In the genomic region with DNA sequence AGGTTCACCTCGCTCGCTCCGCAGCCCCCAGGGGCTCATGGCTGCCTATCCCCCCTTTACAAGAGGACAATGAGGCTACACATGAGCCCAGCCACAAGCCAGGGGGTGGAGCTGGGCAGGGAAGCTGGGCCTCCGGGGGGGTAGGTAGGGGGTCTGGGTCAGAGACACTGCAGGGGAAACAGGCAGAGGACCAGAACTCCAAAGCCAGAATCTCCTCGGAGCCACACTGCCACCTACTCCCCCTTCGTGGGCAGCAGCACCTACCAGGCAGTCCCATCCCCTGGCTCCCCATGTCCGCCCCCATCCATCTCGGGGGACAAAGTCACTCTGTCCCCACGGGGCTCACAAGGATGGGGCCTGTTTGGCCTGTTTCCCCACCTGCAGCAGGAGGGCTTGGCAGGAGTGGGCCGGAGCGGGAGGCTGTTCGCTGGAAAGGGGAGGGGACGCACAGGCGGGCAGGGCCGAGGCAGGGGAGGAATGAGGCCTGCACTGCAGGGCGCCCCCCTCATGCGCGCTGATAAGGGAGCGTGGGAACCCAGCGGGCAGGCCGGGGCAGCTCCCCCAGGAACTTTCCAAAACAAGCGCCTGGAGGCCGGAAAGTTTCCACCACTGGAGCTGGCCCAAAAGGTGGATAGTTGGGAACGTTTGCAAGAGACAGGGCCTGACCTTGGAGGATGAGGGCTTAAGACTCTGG, we compare ENCODE assay signal across 2 cellular contexts.
TF ChIP-seq lines count a peak whose summit lies in the region.

No MANE protein-coding gene starts in this region.

TF ChIP-seq in IMR-90, 13 proteins besides CTCF, POLR2A, EP300 and RAD21:
- TF ChIP-seq MXI1 (IDR thresholded peaks at IDR 0.05; ENCODE audit: borderline replicate concordance, low read depth, low read length) (no peak), MAZ (IDR thresholded peaks at IDR 0.05; ENCODE audit: borderline replicate concordance, low read depth, low read length) (0 out of 2 replicates have a peak, but pooled peaks have one; percentile 7)
TF ChIP-seq in IMR-90: peak in this region for 1.

TF ChIP-seq in K562, 482 proteins besides CTCF, POLR2A, EP300 and RAD21 (continues in another document):
- TF ChIP-seq, protein P1, sequence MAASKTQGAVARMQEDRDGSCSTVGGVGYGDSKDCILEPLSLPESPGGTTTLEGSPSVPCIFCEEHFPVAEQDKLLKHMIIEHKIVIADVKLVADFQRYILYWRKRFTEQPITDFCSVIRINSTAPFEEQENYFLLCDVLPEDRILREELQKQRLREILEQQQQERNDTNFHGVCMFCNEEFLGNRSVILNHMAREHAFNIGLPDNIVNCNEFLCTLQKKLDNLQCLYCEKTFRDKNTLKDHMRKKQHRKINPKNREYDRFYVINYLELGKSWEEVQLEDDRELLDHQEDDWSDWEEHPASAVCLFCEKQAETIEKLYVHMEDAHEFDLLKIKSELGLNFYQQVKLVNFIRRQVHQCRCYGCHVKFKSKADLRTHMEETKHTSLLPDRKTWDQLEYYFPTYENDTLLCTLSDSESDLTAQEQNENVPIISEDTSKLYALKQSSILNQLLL (CRISPR knock-in tag; IDR thresholded peaks at IDR 0.05; ENCODE audit: borderline replicate concordance) = no peak
- TF ChIP-seq, protein P2, sequence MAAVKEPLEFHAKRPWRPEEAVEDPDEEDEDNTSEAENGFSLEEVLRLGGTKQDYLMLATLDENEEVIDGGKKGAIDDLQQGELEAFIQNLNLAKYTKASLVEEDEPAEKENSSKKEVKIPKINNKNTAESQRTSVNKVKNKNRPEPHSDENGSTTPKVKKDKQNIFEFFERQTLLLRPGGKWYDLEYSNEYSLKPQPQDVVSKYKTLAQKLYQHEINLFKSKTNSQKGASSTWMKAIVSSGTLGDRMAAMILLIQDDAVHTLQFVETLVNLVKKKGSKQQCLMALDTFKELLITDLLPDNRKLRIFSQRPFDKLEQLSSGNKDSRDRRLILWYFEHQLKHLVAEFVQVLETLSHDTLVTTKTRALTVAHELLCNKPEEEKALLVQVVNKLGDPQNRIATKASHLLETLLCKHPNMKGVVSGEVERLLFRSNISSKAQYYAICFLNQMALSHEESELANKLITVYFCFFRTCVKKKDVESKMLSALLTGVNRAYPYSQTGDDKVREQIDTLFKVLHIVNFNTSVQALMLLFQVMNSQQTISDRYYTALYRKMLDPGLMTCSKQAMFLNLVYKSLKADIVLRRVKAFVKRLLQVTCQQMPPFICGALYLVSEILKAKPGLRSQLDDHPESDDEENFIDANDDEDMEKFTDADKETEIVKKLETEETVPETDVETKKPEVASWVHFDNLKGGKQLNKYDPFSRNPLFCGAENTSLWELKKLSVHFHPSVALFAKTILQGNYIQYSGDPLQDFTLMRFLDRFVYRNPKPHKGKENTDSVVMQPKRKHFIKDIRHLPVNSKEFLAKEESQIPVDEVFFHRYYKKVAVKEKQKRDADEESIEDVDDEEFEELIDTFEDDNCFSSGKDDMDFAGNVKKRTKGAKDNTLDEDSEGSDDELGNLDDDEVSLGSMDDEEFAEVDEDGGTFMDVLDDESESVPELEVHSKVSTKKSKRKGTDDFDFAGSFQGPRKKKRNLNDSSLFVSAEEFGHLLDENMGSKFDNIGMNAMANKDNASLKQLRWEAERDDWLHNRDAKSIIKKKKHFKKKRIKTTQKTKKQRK (IDR thresholded peaks at IDR 0.05; ENCODE audit: borderline replicate concordance, low read depth, low read length) = no peak
- TF ChIP-seq DPF2 (IDR thresholded peaks at IDR 0.05) = peak; percentile 78; the same call in 1 of the 2 replicates
- TF ChIP-seq RUNX1 (IDR thresholded peaks at IDR 0.05; ENCODE audit: low read depth) = 0 out of 2 replicates have a peak, but pooled peaks have one; percentile 24
- TF ChIP-seq ZNF324 (CRISPR knock-in tag; IDR thresholded peaks at IDR 0.05) = no peak
- TF ChIP-seq CCNT2 (IDR thresholded peaks at IDR 0.05; ENCODE audit: borderline replicate concordance, extremely low read depth, insufficient read length, low read depth, low read length) = peak; percentile 78
- TF ChIP-seq GTF2E2 (tag; IDR thresholded peaks at IDR 0.05) = peak; percentile 42; the same call in 1 of the 2 replicates
- TF ChIP-seq HDAC3 (IDR thresholded peaks at IDR 0.05; ENCODE audit: borderline replicate concordance, partially characterized antibody) = no peak
- TF ChIP-seq, protein P3, sequence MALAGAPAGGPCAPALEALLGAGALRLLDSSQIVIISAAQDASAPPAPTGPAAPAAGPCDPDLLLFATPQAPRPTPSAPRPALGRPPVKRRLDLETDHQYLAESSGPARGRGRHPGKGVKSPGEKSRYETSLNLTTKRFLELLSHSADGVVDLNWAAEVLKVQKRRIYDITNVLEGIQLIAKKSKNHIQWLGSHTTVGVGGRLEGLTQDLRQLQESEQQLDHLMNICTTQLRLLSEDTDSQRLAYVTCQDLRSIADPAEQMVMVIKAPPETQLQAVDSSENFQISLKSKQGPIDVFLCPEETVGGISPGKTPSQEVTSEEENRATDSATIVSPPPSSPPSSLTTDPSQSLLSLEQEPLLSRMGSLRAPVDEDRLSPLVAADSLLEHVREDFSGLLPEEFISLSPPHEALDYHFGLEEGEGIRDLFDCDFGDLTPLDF (CRISPR knock-in tag; IDR thresholded peaks at IDR 0.05) = no peak
- no peak for TF ChIP-seq NFATC3 (IDR thresholded peaks at IDR 0.05)
- TF ChIP-seq ESRRA (IDR thresholded peaks at IDR 0.05; ENCODE audit: borderline replicate concordance, low read depth) = no peak; the same call in 1 of the 2 replicates
- TF ChIP-seq SMARCE1 (IDR thresholded peaks at IDR 0.05) = peak; percentile 68; the same call in 1 of the 2 replicates
- peak; percentile 34; the same call in 1 of the 2 replicates for TF ChIP-seq CBFA2T2 (conservative IDR thresholded peaks at IDR 0.05)
- TF ChIP-seq, protein P4, sequence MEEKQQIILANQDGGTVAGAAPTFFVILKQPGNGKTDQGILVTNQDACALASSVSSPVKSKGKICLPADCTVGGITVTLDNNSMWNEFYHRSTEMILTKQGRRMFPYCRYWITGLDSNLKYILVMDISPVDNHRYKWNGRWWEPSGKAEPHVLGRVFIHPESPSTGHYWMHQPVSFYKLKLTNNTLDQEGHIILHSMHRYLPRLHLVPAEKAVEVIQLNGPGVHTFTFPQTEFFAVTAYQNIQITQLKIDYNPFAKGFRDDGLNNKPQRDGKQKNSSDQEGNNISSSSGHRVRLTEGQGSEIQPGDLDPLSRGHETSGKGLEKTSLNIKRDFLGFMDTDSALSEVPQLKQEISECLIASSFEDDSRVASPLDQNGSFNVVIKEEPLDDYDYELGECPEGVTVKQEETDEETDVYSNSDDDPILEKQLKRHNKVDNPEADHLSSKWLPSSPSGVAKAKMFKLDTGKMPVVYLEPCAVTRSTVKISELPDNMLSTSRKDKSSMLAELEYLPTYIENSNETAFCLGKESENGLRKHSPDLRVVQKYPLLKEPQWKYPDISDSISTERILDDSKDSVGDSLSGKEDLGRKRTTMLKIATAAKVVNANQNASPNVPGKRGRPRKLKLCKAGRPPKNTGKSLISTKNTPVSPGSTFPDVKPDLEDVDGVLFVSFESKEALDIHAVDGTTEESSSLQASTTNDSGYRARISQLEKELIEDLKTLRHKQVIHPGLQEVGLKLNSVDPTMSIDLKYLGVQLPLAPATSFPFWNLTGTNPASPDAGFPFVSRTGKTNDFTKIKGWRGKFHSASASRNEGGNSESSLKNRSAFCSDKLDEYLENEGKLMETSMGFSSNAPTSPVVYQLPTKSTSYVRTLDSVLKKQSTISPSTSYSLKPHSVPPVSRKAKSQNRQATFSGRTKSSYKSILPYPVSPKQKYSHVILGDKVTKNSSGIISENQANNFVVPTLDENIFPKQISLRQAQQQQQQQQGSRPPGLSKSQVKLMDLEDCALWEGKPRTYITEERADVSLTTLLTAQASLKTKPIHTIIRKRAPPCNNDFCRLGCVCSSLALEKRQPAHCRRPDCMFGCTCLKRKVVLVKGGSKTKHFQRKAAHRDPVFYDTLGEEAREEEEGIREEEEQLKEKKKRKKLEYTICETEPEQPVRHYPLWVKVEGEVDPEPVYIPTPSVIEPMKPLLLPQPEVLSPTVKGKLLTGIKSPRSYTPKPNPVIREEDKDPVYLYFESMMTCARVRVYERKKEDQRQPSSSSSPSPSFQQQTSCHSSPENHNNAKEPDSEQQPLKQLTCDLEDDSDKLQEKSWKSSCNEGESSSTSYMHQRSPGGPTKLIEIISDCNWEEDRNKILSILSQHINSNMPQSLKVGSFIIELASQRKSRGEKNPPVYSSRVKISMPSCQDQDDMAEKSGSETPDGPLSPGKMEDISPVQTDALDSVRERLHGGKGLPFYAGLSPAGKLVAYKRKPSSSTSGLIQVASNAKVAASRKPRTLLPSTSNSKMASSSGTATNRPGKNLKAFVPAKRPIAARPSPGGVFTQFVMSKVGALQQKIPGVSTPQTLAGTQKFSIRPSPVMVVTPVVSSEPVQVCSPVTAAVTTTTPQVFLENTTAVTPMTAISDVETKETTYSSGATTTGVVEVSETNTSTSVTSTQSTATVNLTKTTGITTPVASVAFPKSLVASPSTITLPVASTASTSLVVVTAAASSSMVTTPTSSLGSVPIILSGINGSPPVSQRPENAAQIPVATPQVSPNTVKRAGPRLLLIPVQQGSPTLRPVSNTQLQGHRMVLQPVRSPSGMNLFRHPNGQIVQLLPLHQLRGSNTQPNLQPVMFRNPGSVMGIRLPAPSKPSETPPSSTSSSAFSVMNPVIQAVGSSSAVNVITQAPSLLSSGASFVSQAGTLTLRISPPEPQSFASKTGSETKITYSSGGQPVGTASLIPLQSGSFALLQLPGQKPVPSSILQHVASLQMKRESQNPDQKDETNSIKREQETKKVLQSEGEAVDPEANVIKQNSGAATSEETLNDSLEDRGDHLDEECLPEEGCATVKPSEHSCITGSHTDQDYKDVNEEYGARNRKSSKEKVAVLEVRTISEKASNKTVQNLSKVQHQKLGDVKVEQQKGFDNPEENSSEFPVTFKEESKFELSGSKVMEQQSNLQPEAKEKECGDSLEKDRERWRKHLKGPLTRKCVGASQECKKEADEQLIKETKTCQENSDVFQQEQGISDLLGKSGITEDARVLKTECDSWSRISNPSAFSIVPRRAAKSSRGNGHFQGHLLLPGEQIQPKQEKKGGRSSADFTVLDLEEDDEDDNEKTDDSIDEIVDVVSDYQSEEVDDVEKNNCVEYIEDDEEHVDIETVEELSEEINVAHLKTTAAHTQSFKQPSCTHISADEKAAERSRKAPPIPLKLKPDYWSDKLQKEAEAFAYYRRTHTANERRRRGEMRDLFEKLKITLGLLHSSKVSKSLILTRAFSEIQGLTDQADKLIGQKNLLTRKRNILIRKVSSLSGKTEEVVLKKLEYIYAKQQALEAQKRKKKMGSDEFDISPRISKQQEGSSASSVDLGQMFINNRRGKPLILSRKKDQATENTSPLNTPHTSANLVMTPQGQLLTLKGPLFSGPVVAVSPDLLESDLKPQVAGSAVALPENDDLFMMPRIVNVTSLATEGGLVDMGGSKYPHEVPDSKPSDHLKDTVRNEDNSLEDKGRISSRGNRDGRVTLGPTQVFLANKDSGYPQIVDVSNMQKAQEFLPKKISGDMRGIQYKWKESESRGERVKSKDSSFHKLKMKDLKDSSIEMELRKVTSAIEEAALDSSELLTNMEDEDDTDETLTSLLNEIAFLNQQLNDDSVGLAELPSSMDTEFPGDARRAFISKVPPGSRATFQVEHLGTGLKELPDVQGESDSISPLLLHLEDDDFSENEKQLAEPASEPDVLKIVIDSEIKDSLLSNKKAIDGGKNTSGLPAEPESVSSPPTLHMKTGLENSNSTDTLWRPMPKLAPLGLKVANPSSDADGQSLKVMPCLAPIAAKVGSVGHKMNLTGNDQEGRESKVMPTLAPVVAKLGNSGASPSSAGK (IDR thresholded peaks at IDR 0.05) = peak; percentile 27; the same call in 1 of the 2 replicates
- TF ChIP-seq ZNF197 (CRISPR knock-in tag; IDR thresholded peaks at IDR 0.05; ENCODE audit: low read depth) = no peak
- TF ChIP-seq ZKSCAN8 (CRISPR knock-in tag; IDR thresholded peaks at IDR 0.05) = no peak
- peak; percentile 78 for TF ChIP-seq NCOR1 (IDR thresholded peaks at IDR 0.05)
- no peak for TF ChIP-seq ZNF316 (IDR thresholded peaks at IDR 0.05)
- TF ChIP-seq SMARCB1 (IDR thresholded peaks at IDR 0.05; ENCODE audit: insufficient read length, low read depth) = no peak
- TF ChIP-seq, protein P5, sequence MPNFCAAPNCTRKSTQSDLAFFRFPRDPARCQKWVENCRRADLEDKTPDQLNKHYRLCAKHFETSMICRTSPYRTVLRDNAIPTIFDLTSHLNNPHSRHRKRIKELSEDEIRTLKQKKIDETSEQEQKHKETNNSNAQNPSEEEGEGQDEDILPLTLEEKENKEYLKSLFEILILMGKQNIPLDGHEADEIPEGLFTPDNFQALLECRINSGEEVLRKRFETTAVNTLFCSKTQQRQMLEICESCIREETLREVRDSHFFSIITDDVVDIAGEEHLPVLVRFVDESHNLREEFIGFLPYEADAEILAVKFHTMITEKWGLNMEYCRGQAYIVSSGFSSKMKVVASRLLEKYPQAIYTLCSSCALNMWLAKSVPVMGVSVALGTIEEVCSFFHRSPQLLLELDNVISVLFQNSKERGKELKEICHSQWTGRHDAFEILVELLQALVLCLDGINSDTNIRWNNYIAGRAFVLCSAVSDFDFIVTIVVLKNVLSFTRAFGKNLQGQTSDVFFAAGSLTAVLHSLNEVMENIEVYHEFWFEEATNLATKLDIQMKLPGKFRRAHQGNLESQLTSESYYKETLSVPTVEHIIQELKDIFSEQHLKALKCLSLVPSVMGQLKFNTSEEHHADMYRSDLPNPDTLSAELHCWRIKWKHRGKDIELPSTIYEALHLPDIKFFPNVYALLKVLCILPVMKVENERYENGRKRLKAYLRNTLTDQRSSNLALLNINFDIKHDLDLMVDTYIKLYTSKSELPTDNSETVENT (CRISPR knock-in tag; IDR thresholded peaks at IDR 0.05) = no peak
- TF ChIP-seq U2AF1 (optimal IDR thresholded peaks at IDR 0.05; ENCODE audit: low read depth, low read length) = no peak
- TF ChIP-seq, protein P6, sequence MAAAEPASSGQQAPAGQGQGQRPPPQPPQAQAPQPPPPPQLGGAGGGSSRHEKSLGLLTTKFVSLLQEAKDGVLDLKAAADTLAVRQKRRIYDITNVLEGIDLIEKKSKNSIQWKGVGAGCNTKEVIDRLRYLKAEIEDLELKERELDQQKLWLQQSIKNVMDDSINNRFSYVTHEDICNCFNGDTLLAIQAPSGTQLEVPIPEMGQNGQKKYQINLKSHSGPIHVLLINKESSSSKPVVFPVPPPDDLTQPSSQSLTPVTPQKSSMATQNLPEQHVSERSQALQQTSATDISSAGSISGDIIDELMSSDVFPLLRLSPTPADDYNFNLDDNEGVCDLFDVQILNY (CRISPR knock-in tag; IDR thresholded peaks at IDR 0.05) = no peak; the same call in 1 of the 2 replicates
- TF ChIP-seq ZNF785 (CRISPR knock-in tag; IDR thresholded peaks at IDR 0.05) = no peak
- TF ChIP-seq POLR2AphosphoS2 (IDR thresholded peaks at IDR 0.05; ENCODE audit: low read length) = no peak
- TF ChIP-seq MTA1 (IDR thresholded peaks at IDR 0.05; ENCODE audit: borderline replicate concordance) = peak; percentile 29; the same call in 1 of the 2 replicates
- TF ChIP-seq SUPT5H (IDR thresholded peaks at IDR 0.05) = peak; percentile 52
- no peak for TF ChIP-seq RBM14 (IDR thresholded peaks at IDR 0.05; ENCODE audit: borderline replicate concordance, insufficient read depth, low read depth, low read length)
- TF ChIP-seq ZBED1 (IDR thresholded peaks at IDR 0.05) = no peak
- peak; percentile 64 to 70 for TF ChIP-seq NRF1 (conservative IDR thresholded peaks at IDR 0.05 in 1 of 2, IDR thresholded peaks at IDR 0.05 in 1 of 2)
- no peak for TF ChIP-seq KDM1A (IDR thresholded peaks at IDR 0.05)
- TF ChIP-seq MYNN (IDR thresholded peaks at IDR 0.05) = peak; percentile 92
- TF ChIP-seq MYNN (CRISPR knock-in tag; IDR thresholded peaks at IDR 0.05) = no peak
- peak; percentile 61; the same call in 1 of the 2 replicates for TF ChIP-seq CREM (IDR thresholded peaks at IDR 0.05; ENCODE audit: low read depth)
- TF ChIP-seq ELF2 (CRISPR knock-in tag; IDR thresholded peaks at IDR 0.05) = 0 out of 2 replicates have a peak, but pooled peaks have one; percentile 16
- no peak for TF ChIP-seq SLC30A9 (CRISPR knock-in tag; IDR thresholded peaks at IDR 0.05)
- TF ChIP-seq NCOA1 (IDR thresholded peaks at IDR 0.05; ENCODE audit: low read depth) = 0 out of 2 replicates have a peak, but pooled peaks have one; percentile 32
- 0 out of 2 replicates have a peak, but pooled peaks have one; percentile 27 for TF ChIP-seq CAMTA2 (CRISPR knock-in tag; conservative IDR thresholded peaks at IDR 0.05)
- peak; percentile 58 for TF ChIP-seq CHD1 (IDR thresholded peaks at IDR 0.05; ENCODE audit: low read length)
